Comparison of ENCODE assay signal across 9 cellular contexts in the genomic region with DNA sequence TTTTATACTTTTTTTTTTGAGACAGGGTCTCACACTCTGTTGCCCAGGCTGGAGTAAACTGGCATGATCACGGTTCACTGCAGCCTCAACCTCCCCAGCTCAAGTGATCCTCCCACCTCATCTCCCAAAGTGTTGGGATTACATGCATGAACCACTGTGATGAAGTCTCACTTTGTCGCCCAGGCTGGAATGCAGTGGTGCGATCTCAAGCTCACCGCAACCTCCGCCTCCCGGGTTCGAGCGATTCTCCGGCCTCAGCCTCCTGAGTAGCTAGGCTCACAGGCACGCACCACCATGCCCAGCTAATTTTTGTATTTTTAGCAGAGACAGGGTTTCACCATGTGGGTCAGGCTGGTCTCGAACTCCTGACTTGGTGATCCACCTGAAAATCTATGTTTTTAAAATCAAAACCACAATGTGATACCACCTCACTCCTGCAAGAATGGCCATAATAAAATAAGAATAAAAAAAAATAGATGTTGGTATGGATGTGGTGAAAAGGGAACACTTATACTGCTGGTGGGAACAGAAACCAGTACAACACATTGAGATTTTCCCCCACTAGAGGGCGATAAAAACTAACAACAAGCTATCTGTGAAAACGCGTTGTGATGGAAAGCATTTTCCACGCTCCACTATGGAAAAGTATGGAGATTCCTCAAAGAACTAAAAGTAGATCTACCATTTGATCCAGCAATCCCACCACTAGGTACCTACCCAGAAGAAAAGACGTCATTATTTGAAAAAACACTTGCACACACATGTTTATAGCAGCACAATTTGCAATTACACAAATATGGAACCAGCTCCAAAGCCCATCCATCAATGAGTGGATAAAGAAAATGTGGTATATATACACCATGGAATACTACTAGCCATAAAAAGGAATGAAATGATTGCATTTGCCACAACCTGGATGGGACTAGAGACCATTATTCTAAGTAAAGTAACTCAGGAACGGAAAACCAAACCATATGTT. TPM values are rescaled to one million over a fixed set of nuclear protein-coding genes. Genes with fewer than 3 reads are reported as not detected.
DNase-seq lines count a peak whose midpoint lies in the region; ATAC-seq, FAIRE-seq and TF ChIP-seq lines count a peak whose summit lies in the region.
"Had no signal": no experiment of that assay in that cellular context is flagged by ENCODE, and none has a peak within 500 bp of the region (broad histone marks: within the 10 kb centered on the region; RNA-seq: fewer than 3 reads in every experiment).

No MANE protein-coding gene starts in this region.

- no peaks in the 10 kb centered on the region for H3K79me2 ChIP-seq in astrocyte (ENCODE audit: insufficient read depth, low read length)

- H3K9ac ChIP-seq in astrocyte (ENCODE audit: low read length), result no peak overlapping the region
- no peak overlapping the region for H3K9ac ChIP-seq in kidney (ENCODE audit: low read length in 2 of 2)

- peak; percentile 63 for TF ChIP-seq CTCF in astrocyte (IDR thresholded peaks at IDR 0.05; ENCODE audit: insufficient read depth, low read depth, low read length)
- TF ChIP-seq CTCF in kidney (IDR thresholded peaks at IDR 0.05; ENCODE audit: borderline replicate concordance, extremely low read depth, insufficient read depth), result peak; percentile 47
- TF ChIP-seq CTCF in upper lobe of right lung (IDR thresholded peaks at IDR 0.05), result peak; percentile 69

- H3K27me3 ChIP-seq in astrocyte (ENCODE audit: insufficient read depth, low read length), result no peaks in the 10 kb centered on the region
- H3K27me3 ChIP-seq in upper lobe of right lung, result no peaks in the 10 kb centered on the region

- peak; percentile 55 for DNase-seq in activated CD4-positive, alpha-beta T cell treated with anti-CD3 and anti-CD28 coated beads, Interleukin-2, amount 10 ng/mL, durations not matched to agents 7 days and 5 days
- no peak for DNase-seq in activated CD4-positive, alpha-beta T cell treated with anti-CD3 and anti-CD28 coated beads for 1 hour
- peak; percentile 22 for DNase-seq in NCI-H1092 (lab: John Stamatoyannopoulos, UW)
- DNase-seq in astrocyte (ENCODE audit: low read depth), result peak; percentile 24
- no peak for DNase-seq in kidney
- peak; percentile 39 for DNase-seq in upper lobe of right lung
- no peak for DNase-seq in D341Med (ENCODE audit: low spot score)

- H3K27ac ChIP-seq in astrocyte (ENCODE audit: low read depth, low read length) (no peak overlapping the region), kidney (ENCODE audit: low read depth in 2 of 2, low read length in 2 of 2) (no peak overlapping the region), upper lobe of right lung (no peak overlapping the region)

- ATAC-seq in upper lobe of right lung (peak; percentile 28), HG03097 (IDR thresholded peaks at IDR 0.05; ENCODE audit: low FRiP score, unreplicated experiment) (no peak)

- H3K36me3 ChIP-seq in astrocyte (ENCODE audit: insufficient read depth, low read length) (peaks cover under 1% of the 10 kb centered on the region), kidney (ENCODE audit: control insufficient read depth in 1 of 2, insufficient read depth in 2 of 2, low read length in 2 of 2) (peaks cover 15 to 30% of the 10 kb centered on the region in 2 donors), upper lobe of right lung (peaks cover 52% of the 10 kb centered on the region)

- no peaks in the 10 kb centered on the region for H3K4me1 ChIP-seq in astrocyte (ENCODE audit: insufficient read depth, low read length)
- peaks cover 0 to 8% of the 10 kb centered on the region in 2 donors for H3K4me1 ChIP-seq in kidney (ENCODE audit: control insufficient read depth in 1 of 2, insufficient read depth in 1 of 2, low read depth in 1 of 2, low read length in 2 of 2)
- H3K4me1 ChIP-seq in upper lobe of right lung, result no peaks in the 10 kb centered on the region

- peaks cover 6% of the 10 kb centered on the region for H3K4me1 Mint-ChIP-seq in activated CD4-positive, alpha-beta T cell treated with anti-CD3 and anti-CD28 coated beads, Interleukin-2, amount 10 ng/mL, durations not matched to agents 7 days and 5 days
- H3K4me1 Mint-ChIP-seq in astrocyte (ENCODE audit: low read depth, unreplicated experiment), result peaks cover 2% of the 10 kb centered on the region

- no peak overlapping the region for H2AFZ ChIP-seq in astrocyte (ENCODE audit: low read depth, low read length)

- CTCF ChIA-PET in activated CD4-positive, alpha-beta T cell treated with anti-CD3 and anti-CD28 coated beads, Interleukin-2, amount 10 ng/mL, durations not matched to agents 7 days and 5 days (lab: Charles Lee), result interaction anchor here (1.0 to 1.7 kb wide), 5 partner anchors 10 to 28 kb away, joined by 4 to 6 read pairs (median 5); no protein-coding TSS in a partner anchor

- H3K27ac Mint-ChIP-seq in activated CD4-positive, alpha-beta T cell treated with anti-CD3 and anti-CD28 coated beads, Interleukin-2, amount 10 ng/mL, durations not matched to agents 7 days and 5 days, result no peak overlapping the region
- H3K27ac Mint-ChIP-seq in astrocyte (ENCODE audit: unreplicated experiment), result no peak overlapping the region
- H3K27ac Mint-ChIP-seq: activated naive CD4-positive, alpha-beta T cell treated with anti-CD3 and anti-CD28 coated beads, Interleukin-2, amount 50 U/mL, for 24 hours had no signal

- intact Hi-C loops in kidney (cut with DNase I) (no loop called here), upper lobe of right lung (cut with DNase I) (no loop called here)

- no peak overlapping the region for H3K4me2 ChIP-seq in astrocyte (ENCODE audit: low read length)

- no peak overlapping the region for H3K4me3 Mint-ChIP-seq in activated CD4-positive, alpha-beta T cell treated with anti-CD3 and anti-CD28 coated beads, Interleukin-2, amount 10 ng/mL, durations not matched to agents 7 days and 5 days
- no peak overlapping the region for H3K4me3 Mint-ChIP-seq in astrocyte (ENCODE audit: unreplicated experiment)
- H3K4me3 Mint-ChIP-seq: activated naive CD4-positive, alpha-beta T cell treated with anti-CD3 and anti-CD28 coated beads, Interleukin-2, amount 50 U/mL, for 24 hours had no signal

- H3K27me3 Mint-ChIP-seq in activated CD4-positive, alpha-beta T cell treated with anti-CD3 and anti-CD28 coated beads, Interleukin-2, amount 10 ng/mL, durations not matched to agents 7 days and 5 days, result no peaks in the 10 kb centered on the region
- H3K27me3 Mint-ChIP-seq in astrocyte (ENCODE audit: low read depth, unreplicated experiment), result no peaks in the 10 kb centered on the region
- H3K27me3 Mint-ChIP-seq: activated naive CD4-positive, alpha-beta T cell treated with anti-CD3 and anti-CD28 coated beads, Interleukin-2, amount 50 U/mL, for 24 hours had no signal

- FAIRE-seq in astrocyte (lab: Jason Lieb, UNC) (peak; percentile 82), kidney (lab: Jason Lieb, UNC) (peak; percentile 72)

- POLR2A ChIA-PET in activated CD4-positive, alpha-beta T cell treated with anti-CD3 and anti-CD28 coated beads, Interleukin-2, amount 10 ng/mL, durations not matched to agents 7 days and 5 days (lab: Charles Lee), result no interaction called here

- H3K9me3 ChIP-seq in astrocyte (ENCODE audit: insufficient read depth, low read depth, low read length) (no peaks in the 10 kb centered on the region), kidney (ENCODE audit: control insufficient read depth in 1 of 2, low read length in 2 of 2) (no peaks in the 10 kb centered on the region), upper lobe of right lung (no peaks in the 10 kb centered on the region)

- no peak overlapping the region for H3K4me3 ChIP-seq in astrocyte (ENCODE audit: insufficient read depth, low read depth, low read length)
- H3K4me3 ChIP-seq in kidney (ENCODE audit: low read length in 2 of 2), result no peak overlapping the region
- no peak overlapping the region for H3K4me3 ChIP-seq in upper lobe of right lung

- peaks cover 20% of the 10 kb centered on the region for H3K36me3 Mint-ChIP-seq in activated CD4-positive, alpha-beta T cell treated with anti-CD3 and anti-CD28 coated beads, Interleukin-2, amount 10 ng/mL, durations not matched to agents 7 days and 5 days (ENCODE audit: low read depth)
- H3K36me3 Mint-ChIP-seq in astrocyte (ENCODE audit: low read depth, unreplicated experiment), result peaks cover 26% of the 10 kb centered on the region

- H3K9me3 Mint-ChIP-seq in activated CD4-positive, alpha-beta T cell treated with anti-CD3 and anti-CD28 coated beads, Interleukin-2, amount 10 ng/mL, durations not matched to agents 7 days and 5 days, result no peaks in the 10 kb centered on the region
- H3K9me3 Mint-ChIP-seq in astrocyte (ENCODE audit: unreplicated experiment), result no peaks in the 10 kb centered on the region
- H3K9me3 Mint-ChIP-seq: activated naive CD4-positive, alpha-beta T cell treated with anti-CD3 and anti-CD28 coated beads, Interleukin-2, amount 50 U/mL, for 24 hours had no signal

- H4K20me1 ChIP-seq in astrocyte (ENCODE audit: insufficient read depth, low read length), result peaks cover 36% of the 10 kb centered on the region

RNA-seq across cellular contexts. Expression of a gene that starts 26.8 kb away (rescaled TPM):
- not detected for total RNA-seq in activated CD4-positive, alpha-beta T cell treated with anti-CD3 and anti-CD28 coated beads, Interleukin-2, amount 10 ng/mL, durations not matched to agents 7 days and 5 days
- total RNA-seq in astrocyte (2.4 and 2.9 TPM in 2 replicates), kidney (2.5 TPM), upper lobe of right lung (0.55 TPM)
- polyA plus RNA-seq in kidney (ENCODE audit: insufficient read depth, low read depth, low replicate concordance), result 0.45 TPM

Comparison
In these comparisons a context has a peak if more than half of its experiments do, and no peak if none do; other contexts are left out.
1. DNase-seq: peak in activated CD4-positive, alpha-beta T cell treated with anti-CD3 and anti-CD28 coated beads, Interleukin-2, amount 10 ng/mL, durations not matched to agents 7 days and 5 days (single experiment), NCI-H1092 (single experiment), astrocyte (single experiment) and upper lobe of right lung (single experiment); none in activated CD4-positive, alpha-beta T cell treated with anti-CD3 and anti-CD28 coated beads for 1 hour (single experiment), kidney (single experiment) and D341Med (single experiment).
2. Peak in every context shown above with its lines, with median percentiles within 50 percentile points of each other: CTCF ChIP-seq.